9 cellular contexts compared by ENCODE assay signal in genomic region chr3:105722943-105723556, GRCh38.
DNase-seq lines count a peak whose midpoint lies in the region; ATAC-seq, FAIRE-seq and TF ChIP-seq lines count a peak whose summit lies in the region.
"Had no signal": no experiment of that assay in that cellular context is flagged by ENCODE, and none has a peak within 500 bp of the region (broad histone marks: within the 10 kb centered on the region; RNA-seq: fewer than 3 reads in every experiment).

No MANE protein-coding gene starts in this region.

- no peak overlapping the region for H3K4me2 ChIP-seq in SK-N-SH

- no peak for TF ChIP-seq EP300 in SK-N-SH (IDR thresholded peaks at IDR 0.05; ENCODE audit: borderline replicate concordance in 1 of 2, low read depth in 1 of 2, low read length in 1 of 2)

- TF ChIP-seq RAD21 in SK-N-SH (IDR thresholded peaks at IDR 0.05; ENCODE audit: low read length), result no peak

- H3K9ac ChIP-seq in SK-N-SH, result no peak overlapping the region

- no peak overlapping the region for H3K27ac ChIP-seq in SK-N-SH (ENCODE audit: low read depth in 2 of 2, low read length in 1 of 2)
- H3K27ac ChIP-seq: SJSA1 had no signal

- peaks cover 9% of the 10 kb centered on the region for H3F3A ChIP-seq in SK-N-SH (replicated peaks; ENCODE audit: insufficient read depth)

- CTCF ChIA-PET in SK-N-SH (lab: Yijun Ruan, JAX), result interaction anchor here (0.6 kb wide), 1 partner anchor 476 kb away, joined by 3 read pairs; no protein-coding TSS in a partner anchor

- no peak overlapping the region for H3K4me3 ChIP-seq in SK-N-SH (ENCODE audit: low read depth in 2 of 2, low read length in 1 of 2)
- H3K4me3 ChIP-seq: SJSA1 had no signal

- H3K9me3 ChIP-seq in SK-N-SH, result peaks cover 5% of the 10 kb centered on the region; the same call in 1 of the 2 replicates
- H3K9me3 ChIP-seq: SJSA1 had no signal

- H2AFZ ChIP-seq in SK-N-SH (ENCODE audit: low read depth), result no peak overlapping the region

- DNase-seq in GM13976 (ENCODE audit: low spot score), result peak; percentile 54
- no peak for DNase-seq in SK-N-SH
- DNase-seq in LoVo (ENCODE audit: low spot score), result no peak
- no peak for DNase-seq in NCI-H128 (lab: John Stamatoyannopoulos, UW; ENCODE audit: unreplicated experiment)
- DNase-seq in HT-29 (ENCODE audit: low spot score), result no peak

- no peaks in the 10 kb centered on the region for H3K79me2 ChIP-seq in SK-N-SH (ENCODE audit: insufficient read depth)

- no peaks in the 10 kb centered on the region for H3K4me1 ChIP-seq in SK-N-SH (ENCODE audit: control insufficient read depth in 1 of 2, insufficient read depth in 2 of 2, low read depth in 1 of 2, low read length in 1 of 2)
- H3K4me1 ChIP-seq: SJSA1 had no signal

- POLR2A ChIA-PET in SK-N-SH (lab: Yijun Ruan, JAX), result no interaction called here

- WGBS in SK-N-SH (ENCODE audit: low lambda C conversion rate), result 88% methylated on average over 3 of the region's 3 CpGs

- in situ Hi-C loops in GM13976 (cut with MboI; ENCODE audit: low sequenced_read_pairs, unreplicated experiment), result no loop called here

- TF ChIP-seq CTCF in GM13976 (IDR thresholded peaks at IDR 0.05; ENCODE audit: borderline replicate concordance, control extremely low read depth, extremely low read depth, insufficient read depth, missing control alignments) (no peak), SK-N-SH (IDR thresholded peaks at IDR 0.05) (no peak)

- FAIRE-seq in colon (lab: Jason Lieb, UNC), result peak; percentile 68

- H3K27me3 ChIP-seq in SK-N-SH (ENCODE audit: insufficient read depth), result no peaks in the 10 kb centered on the region
- H3K27me3 ChIP-seq: SJSA1 had no signal

- ATAC-seq in GM21423 (IDR thresholded peaks at IDR 0.05; ENCODE audit: unreplicated experiment) (peak; percentile 100), HG03520 (IDR thresholded peaks at IDR 0.05; ENCODE audit: unreplicated experiment) (peak; percentile 100)

- peaks cover 18 to 47% of the 10 kb centered on the region in 2 experiments for H3K36me3 ChIP-seq in SK-N-SH (replicated peaks in 1 of 2; ENCODE audit: control insufficient read depth in 1 of 2, insufficient read depth in 2 of 2, low read length in 1 of 2)
- H3K36me3 ChIP-seq: SJSA1 had no signal

- H3K9me2 ChIP-seq in SK-N-SH, result no peaks in the 10 kb centered on the region

- no peaks in the 10 kb centered on the region for H4K20me1 ChIP-seq in SK-N-SH (ENCODE audit: insufficient read depth)

TF ChIP-seq in SK-N-SH, 30 proteins besides CTCF, POLR2A, EP300 and RAD21:
- TF ChIP-seq JUND (IDR thresholded peaks at IDR 0.05) (no peak), FOXM1 (IDR thresholded peaks at IDR 0.05; ENCODE audit: low read depth) (no peak), GATA2 (CRISPR knock-in tag; IDR thresholded peaks at IDR 0.05) (no peak), POLR2AphosphoS5 (IDR thresholded peaks at IDR 0.05; ENCODE audit: low read depth, low read length) (no peak), NFIC (IDR thresholded peaks at IDR 0.05; ENCODE audit: borderline replicate concordance) (no peak), RXRA (IDR thresholded peaks at IDR 0.05; ENCODE audit: borderline replicate concordance, low read depth) (no peak)
- TF ChIP-seq, protein P1, sequence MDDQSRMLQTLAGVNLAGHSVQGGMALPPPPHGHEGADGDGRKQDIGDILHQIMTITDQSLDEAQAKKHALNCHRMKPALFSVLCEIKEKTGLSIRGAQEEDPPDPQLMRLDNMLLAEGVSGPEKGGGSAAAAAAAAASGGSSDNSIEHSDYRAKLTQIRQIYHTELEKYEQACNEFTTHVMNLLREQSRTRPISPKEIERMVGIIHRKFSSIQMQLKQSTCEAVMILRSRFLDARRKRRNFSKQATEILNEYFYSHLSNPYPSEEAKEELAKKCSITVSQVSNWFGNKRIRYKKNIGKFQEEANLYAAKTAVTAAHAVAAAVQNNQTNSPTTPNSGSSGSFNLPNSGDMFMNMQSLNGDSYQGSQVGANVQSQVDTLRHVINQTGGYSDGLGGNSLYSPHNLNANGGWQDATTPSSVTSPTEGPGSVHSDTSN (IDR thresholded peaks at IDR 0.05), result no peak
